Comparison of ENCODE assay signal across 31 cellular contexts in the genomic region with DNA sequence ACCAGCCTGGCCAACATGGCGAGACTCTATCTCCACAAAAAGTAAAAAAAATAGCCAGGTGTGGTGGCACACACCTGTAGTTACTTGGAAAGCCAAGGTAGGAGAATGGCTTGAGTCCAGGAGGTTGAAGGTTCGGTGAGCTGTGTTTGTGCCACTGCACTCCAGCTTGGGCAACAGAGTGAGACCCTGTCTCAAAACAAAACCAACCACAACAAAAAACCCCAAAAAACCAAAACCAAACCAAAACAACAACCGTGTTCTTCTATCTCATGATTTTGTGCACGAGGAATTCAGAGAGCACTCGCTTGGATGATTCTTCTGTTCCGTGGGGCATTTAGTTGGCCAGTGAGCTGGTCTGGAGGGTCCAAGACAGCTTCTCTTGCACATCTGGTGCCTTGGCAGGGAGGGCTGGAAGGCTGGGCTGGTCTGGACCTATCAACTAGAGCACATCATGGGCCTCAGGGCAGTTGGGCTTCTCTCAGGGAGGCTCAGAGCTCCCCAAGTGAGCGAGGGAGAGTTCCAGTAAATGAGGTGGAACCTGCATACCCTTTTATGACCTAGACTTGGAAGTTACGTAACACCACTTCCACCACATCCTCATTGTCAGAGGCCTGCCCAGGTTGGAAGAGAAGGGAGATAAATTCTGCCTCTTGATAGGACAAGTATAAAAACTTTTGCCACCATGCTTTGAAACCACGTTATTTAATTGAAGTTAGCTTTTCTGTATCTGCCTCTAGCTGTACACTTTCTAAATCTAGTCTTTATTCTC. TPM values are rescaled to one million over a fixed set of nuclear protein-coding genes. Genes with fewer than 3 reads are reported as not detected.
"Had no signal": no experiment of that assay in that cellular context is flagged by ENCODE, and none has a peak within 500 bp of the region (broad histone marks: within the 10 kb centered on the region; RNA-seq: fewer than 3 reads in every experiment).

No MANE protein-coding gene starts in this region.

- H3K27ac ChIP-seq: esophagus muscularis mucosa, foreskin keratinocyte, heart right ventricle, left lung, lower lobe of right lung, ovary, sigmoid colon, thoracic aorta, uterus had no signal

- ATAC-seq: activated naive CD4-positive, alpha-beta T cell treated with anti-CD3 and anti-CD28 coated beads, Interleukin-2, amount 50 U/mL, for 72 hours; activated T-cell treated with anti-CD3 and anti-CD28 coated beads, Interleukin-2, amount 50 U/mL, for 4 hours; activated T-helper 17 cell treated with anti-CD3 and anti-CD28 coated beads, Interleukin-2, amount 50 U/mL, for 72 hours; foreskin keratinocyte; heart right ventricle; left lung; lower lobe of right lung; mucosa of descending colon; natural killer cell treated with Interleukin-12 subunit alpha and Interleukin-12 subunit beta and Interleukin-15 and Interleukin-18, amount 100 ng/mL, for 72 hours; stimulated activated effector memory CD8-positive, alpha-beta T cell treated with anti-CD3 and anti-CD28 coated beads, Interleukin-12 subunit alpha, Interleukin-12 subunit beta, amount 100 ng/mL, for 72 hours; WTC11 had no signal

- H3K4me1 ChIP-seq: foreskin keratinocyte, heart right ventricle, left lung, lower lobe of right lung, sigmoid colon, uterus had no signal

- FAIRE-seq: bronchial epithelial cell, small intestine had no signal

- DNase-seq: activated CD4-positive, alpha-beta memory T cell treated with anti-CD3 and anti-CD28 coated beads, Interleukin-2, amount 10 ng/mL, durations not matched to agents 7 days and 5 days; activated CD4-positive, alpha-beta T cell treated with anti-CD3 and anti-CD28 coated beads for 1 hour; activated CD4-positive, alpha-beta T cell treated with anti-CD3 and anti-CD28 coated beads, Interleukin-2, amount 10 ng/mL, durations not matched to agents 7 days and 5 days; activated naive CD4-positive, alpha-beta T cell; activated T-cell treated with anti-CD3 and anti-CD28 coated beads, Interleukin-2, amount 50 U/mL, for 4 hours; dermis blood vessel endothelial cell; effector CD4-positive, alpha-beta T cell; foreskin keratinocyte; heart right ventricle; left lung; lower lobe of right lung; mesendoderm; mucosa of descending colon; ovary; retina; sigmoid colon; small intestine; stimulated activated CD4-positive, alpha-beta T cell treated with anti-CD3 and anti-CD28 coated beads, Interleukin-4, amount 100 ng/mL, for 24 hours; uterus had no signal

- H3K36me3 ChIP-seq: esophagus muscularis mucosa, heart right ventricle, left lung, lower lobe of right lung, ovary, sigmoid colon, thoracic aorta, uterus had no signal

- H3K9me3 ChIP-seq: lower lobe of right lung, ovary, uterus had no signal

- H3K4me3 ChIP-seq: esophagus muscularis mucosa, heart right ventricle, left lung, lower lobe of right lung, mucosa of descending colon, ovary, sigmoid colon, thoracic aorta, uterus had no signal

- H3K27me3 ChIP-seq: ovary, uterus had no signal

RNA-seq across cellular contexts. Expression of a gene that starts 25.2 kb away (rescaled TPM):
- total RNA-seq: activated CD4-positive, alpha-beta memory T cell treated with anti-CD3 and anti-CD28 coated beads, Interleukin-2, amount 10 ng/mL, durations not matched to agents 7 days and 5 days; activated CD4-positive, alpha-beta T cell treated with anti-CD3 and anti-CD28 coated beads, Interleukin-2, amount 10 ng/mL, durations not matched to agents 7 days and 5 days; activated naive CD4-positive, alpha-beta T cell treated with anti-CD3 and anti-CD28 coated beads, Interleukin-2, amount 50 U/mL, for 72 hours; activated T-cell treated with anti-CD3 and anti-CD28 coated beads, Interleukin-2, amount 50 U/mL, for 4 hours; activated T-helper 17 cell treated with anti-CD3 and anti-CD28 coated beads, Interleukin-2, amount 50 U/mL, for 72 hours; dermis blood vessel endothelial cell; foreskin keratinocyte; natural killer cell treated with Interleukin-12 subunit alpha and Interleukin-12 subunit beta and Interleukin-15 and Interleukin-18, amount 100 ng/mL, for 72 hours had no signal
- polyA plus RNA-seq: foreskin keratinocyte had no signal

RNA-seq across cellular contexts. Expression of a gene that starts 42.5 kb away (rescaled TPM):
- total RNA-seq: activated CD4-positive, alpha-beta T cell treated with anti-CD3 and anti-CD28 coated beads, Interleukin-2, amount 10 ng/mL, durations not matched to agents 7 days and 5 days; activated naive CD4-positive, alpha-beta T cell treated with anti-CD3 and anti-CD28 coated beads, Interleukin-2, amount 50 U/mL, for 72 hours; activated T-helper 17 cell treated with anti-CD3 and anti-CD28 coated beads, Interleukin-2, amount 50 U/mL, for 72 hours; bronchial epithelial cell; dermis blood vessel endothelial cell; foreskin keratinocyte; glomerular endothelial cell; heart right ventricle; left lung; lower lobe of right lung; mucosa of descending colon; myocyte; natural killer cell treated with Interleukin-12 subunit alpha and Interleukin-12 subunit beta and Interleukin-15 and Interleukin-18, amount 100 ng/mL, for 72 hours; ovary; progenitor cell of endocrine pancreas; sigmoid colon; subcutaneous adipose tissue; uterus had no signal
- polyA plus RNA-seq: foreskin keratinocyte, heart right ventricle, ovary, sigmoid colon, small intestine had no signal
